Comparison of ENCODE assay signal across 6 cellular contexts in genomic region chr7:112502700-112503099, GRCh38. TPM values are rescaled to one million over a fixed set of nuclear protein-coding genes. Genes with fewer than 3 reads are reported as not detected.
"Had no signal": no experiment of that assay in that cellular context is flagged by ENCODE, and none has a peak within 500 bp of the region (broad histone marks: within the 10 kb centered on the region; RNA-seq: fewer than 3 reads in every experiment).

No MANE protein-coding gene starts in this region.

- H3K9me3 Mint-ChIP-seq: GM23338, H9 had no signal

- DNase-seq: H9, HCEC 1CT, IMR-90 had no signal

- ATAC-seq: GM23338 had no signal

- H3K4me1 Mint-ChIP-seq: GM23338, H9 had no signal

- H3K27ac Mint-ChIP-seq: GM23338, H9 had no signal

- H3K4me3 ChIP-seq: GM23338, K562 had no signal

- H3K4me3 Mint-ChIP-seq: GM23338, H9 had no signal

RNA-seq across cellular contexts. Expression of gene LSMEM1, which starts 21.9 kb away (rescaled TPM):
- total RNA-seq: HT-29, IMR-90 had no signal
